18 cellular contexts compared by ENCODE assay signal in the genomic region with DNA sequence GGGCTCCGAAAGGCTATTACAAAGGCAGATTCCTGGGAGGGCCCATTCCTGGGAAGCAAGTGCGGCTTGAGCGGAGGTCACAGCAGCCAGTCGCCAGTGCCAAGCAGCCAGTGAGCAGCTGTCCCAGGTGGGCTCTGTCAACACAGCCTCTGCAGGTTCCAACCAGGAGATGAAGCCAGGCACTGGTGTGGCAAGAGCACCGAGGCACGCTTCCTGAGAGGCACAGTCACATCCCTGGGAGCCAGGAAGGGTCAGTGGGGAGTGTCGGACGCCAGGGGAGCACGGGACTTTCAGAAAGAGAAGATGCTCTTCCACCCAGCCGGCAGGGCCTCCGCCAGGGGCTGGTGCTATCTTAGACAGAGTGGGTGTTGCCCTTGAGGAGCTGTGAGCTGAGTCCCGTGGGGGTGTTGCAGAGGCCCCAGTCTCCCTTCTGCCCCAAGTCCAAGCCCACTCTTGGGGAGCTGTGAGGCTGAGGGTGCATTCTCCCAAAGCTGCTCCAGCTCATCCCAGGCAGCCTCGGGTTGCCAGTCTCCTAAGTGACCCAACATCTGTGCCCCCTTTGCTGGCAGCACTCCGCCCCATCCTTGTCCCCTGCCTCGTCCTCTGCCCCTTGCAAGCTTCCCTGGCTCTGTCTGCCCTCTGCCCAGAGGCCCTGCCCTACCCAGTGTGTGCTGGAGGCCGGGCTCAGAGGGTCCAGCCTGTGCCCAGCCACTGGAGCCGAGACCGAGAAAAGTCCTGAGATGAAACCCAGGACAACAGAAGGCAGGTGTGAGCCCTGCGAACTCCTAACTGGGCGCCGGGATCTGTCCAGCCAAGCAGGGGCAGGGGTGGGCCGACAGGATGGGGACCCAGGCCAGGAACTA. TPM values are rescaled to one million over a fixed set of nuclear protein-coding genes. Genes with fewer than 3 reads are reported as not detected.
A peak's percentile ranks its signal among the peaks of the same experiment; 100 is the strongest.
DNase-seq lines count a peak whose midpoint lies in the region; ATAC-seq, FAIRE-seq and TF ChIP-seq lines count a peak whose summit lies in the region.
"Had no signal": no experiment of that assay in that cellular context is flagged by ENCODE, and none has a peak within 500 bp of the region (broad histone marks: within the 10 kb centered on the region; RNA-seq: fewer than 3 reads in every experiment).

No MANE protein-coding gene starts in this region.

- H4K20me1 ChIP-seq in GM12878 (ENCODE audit: control insufficient read depth, insufficient read depth) (no peaks in the 10 kb centered on the region), HepG2 (ENCODE audit: insufficient read depth, low read length) (peaks cover 23% of the 10 kb centered on the region; the same call in 1 of the 2 replicates)

- H3K4me1 ChIP-seq in GM12878 (ENCODE audit: control insufficient read depth, insufficient read depth, low read length) (peaks cover 4% of the 10 kb centered on the region; the same call in 1 of the 2 replicates), HepG2 (ENCODE audit: insufficient read depth, low read length) (peaks cover 40% of the 10 kb centered on the region), thyroid gland (peaks cover 21 to 44% of the 10 kb centered on the region in 2 donors)

- RAD21 ChIA-PET in GM12878 (lab: Charles Lee; ENCODE audit: unreplicated experiment), result no interaction called here

- TF ChIP-seq POLR2A in GM12878 (IDR thresholded peaks at IDR 0.05; ENCODE audit: low read depth, low read length), result no peak; the same call in 1 of the 2 replicates
- TF ChIP-seq POLR2A in HepG2 (IDR thresholded peaks at IDR 0.05; ENCODE audit: insufficient read depth in 1 of 2, low read depth in 2 of 2, low read length in 2 of 2), result no peak
- TF ChIP-seq POLR2A in thyroid gland (IDR thresholded peaks at IDR 0.05), result no peak

- WGBS in GM12878 (ENCODE audit: insufficient coverage, insufficient replicate concordance, low lambda C conversion rate, missing lambda C conversion rate), result 85% methylated on average over 22 of the region's 22 CpGs
- WGBS in HepG2 (ENCODE audit: low lambda C conversion rate), result 99% methylated on average over 10 of the region's 22 CpGs
- 86 to 92% methylated on average over 13 to 22 of the region's 22 CpGs for WGBS in thyroid gland, 2 donors

- in situ Hi-C loops in GM13976 (cut with MboI; ENCODE audit: low sequenced_read_pairs, unreplicated experiment) (no loop called here), GM12878 (cut with MboI) (no loop called here), HepG2 (cut with HindIII; ENCODE audit: extremely low pct_ligation_motif_present, low pct_unique_long_range_greater_than_20kb) (no loop called here)

- H3K9ac ChIP-seq in GM12878 (ENCODE audit: control insufficient read depth, insufficient read depth, low read length) (no peak overlapping the region), HepG2 (ENCODE audit: insufficient read depth, low read depth, low read length) (no peak overlapping the region)
- H3K9ac ChIP-seq: GM23248 had no signal

- DNase-seq in GM13976 (ENCODE audit: low spot score) (peak; percentile 22), GM12878 (ENCODE audit: low read depth, low spot score) (no peak), HepG2 (ENCODE audit: low spot score) (no peak), thyroid gland (peak; percentile 16 to 47), Ammon's horn (ENCODE audit: low spot score) (no peak), cardiac septum (ENCODE audit: low spot score) (no peak), NCI-H1092 (lab: John Stamatoyannopoulos, UW) (no peak)
- DNase-seq: 8988T; C1 segment of cervical spinal cord; CD4-positive, alpha-beta T cell; DMS153; DMS79 treated with DMSO at 0.1 percent for 48 hours; EL; GM23248; H9 had no signal

- H3K27ac ChIP-seq in GM12878 (ENCODE audit: control insufficient read depth, insufficient read depth) (no peak overlapping the region), HepG2 (ENCODE audit: extremely low read length, insufficient read depth, low read length) (no peak overlapping the region), thyroid gland (peak overlapping the region; percentile 1 to 59 (median 31))
- H3K27ac ChIP-seq: GM23248 had no signal

- no peak overlapping the region for H3K4me3 ChIP-seq in GM12878
- no peak overlapping the region for H3K4me3 ChIP-seq in HepG2 (replicated peaks in 1 of 3; ENCODE audit: insufficient read depth in 1 of 3, low read depth in 2 of 3, low read length in 3 of 3)
- H3K4me3 ChIP-seq in thyroid gland (replicated peaks in 1 of 3), result no peak overlapping the region
- H3K4me3 ChIP-seq: GM23248 had no signal

- intact Hi-C loops in GM12878 (cut with micrococcal nuclease; ENCODE audit: unreplicated experiment), result no loop called here
- intact Hi-C loops in HepG2 (cut with micrococcal nuclease; ENCODE audit: unreplicated experiment), result no loop called here
- intact Hi-C loops in thyroid gland (cut with DNase I), result no loop called here
- intact Hi-C loops in cardiac septum (cut with DNase I), result no loop called here

- H3K79me2 ChIP-seq in GM12878 (ENCODE audit: control insufficient read depth, insufficient read depth, low read length), result peaks cover 12% of the 10 kb centered on the region
- H3K79me2 ChIP-seq in HepG2 (ENCODE audit: insufficient read depth, low read length), result peaks cover 22% of the 10 kb centered on the region

- H3K27me3 ChIP-seq in GM12878 (replicated peaks in 1 of 2; ENCODE audit: control insufficient read depth in 2 of 2, insufficient read depth in 2 of 2, low read length in 1 of 2) (no peaks in the 10 kb centered on the region), HepG2 (ENCODE audit: control insufficient read depth in 1 of 2, insufficient read depth in 2 of 2, low read length in 2 of 2) (peaks cover 0 to 6% of the 10 kb centered on the region in 2 experiments; a peak in 2 of 5 replicates), thyroid gland (no peaks in the 10 kb centered on the region)

- BruUV-seq in GM12878 (replicated peaks; lab: Mats Ljungman, UMichigan) (no TSS peak), HepG2 (replicated peaks; lab: Mats Ljungman, UMichigan) (no TSS peak)

- TF ChIP-seq EP300 in GM12878 (IDR thresholded peaks at IDR 0.05; ENCODE audit: borderline replicate concordance in 1 of 2, control insufficient read depth in 1 of 2, low read depth in 2 of 2, low read length in 2 of 2) (no peak), HepG2 (IDR thresholded peaks at IDR 0.05; ENCODE audit: low read depth in 2 of 2, low read length in 2 of 2) (no peak), HepG2 (CRISPR knock-in tag; IDR thresholded peaks at IDR 0.05; ENCODE audit: borderline replicate concordance) (no peak)

- H3K4me2 ChIP-seq in GM12878 (ENCODE audit: control insufficient read depth, insufficient read depth), result no peak overlapping the region
- H3K4me2 ChIP-seq in HepG2 (ENCODE audit: low read depth, low read length), result no peak overlapping the region

- H2AFZ ChIP-seq in GM12878 (ENCODE audit: control insufficient read depth, low read depth, low read length) (no peak overlapping the region), HepG2 (ENCODE audit: low read length) (no peak overlapping the region)
- H2AFZ ChIP-seq: GM23248 had no signal

- POLR2A ChIA-PET in GM12878 (lab: Charles Lee) (no interaction called here), HepG2 (lab: Yijun Ruan, JAX) (no interaction called here)

- H3K9me3 ChIP-seq in GM12878 (replicated peaks; ENCODE audit: control insufficient read depth, insufficient read depth, low read length) (no peaks in the 10 kb centered on the region), HepG2 (ENCODE audit: low read length) (no peaks in the 10 kb centered on the region), thyroid gland (no peaks in the 10 kb centered on the region)

- SMC1A ChIA-PET in GM12878 (lab: Charles Lee; ENCODE audit: uncharacterized antibody, unreplicated experiment), result no interaction called here

- H3K36me3 ChIP-seq in GM12878 (ENCODE audit: control insufficient read depth in 2 of 2, insufficient read depth in 2 of 2, low read length in 1 of 2), result peaks cover 0 to 10% of the 10 kb centered on the region in 2 experiments; a peak in 2 of 4 replicates
- H3K36me3 ChIP-seq in HepG2 (replicated peaks in 1 of 2; ENCODE audit: control insufficient read depth in 1 of 2, insufficient read depth in 2 of 2, low read length in 2 of 2), result peaks cover 8 to 31% of the 10 kb centered on the region in 2 experiments; a peak in 3 of 5 replicates
- peaks cover 8 to 12% of the 10 kb centered on the region in 2 donors for H3K36me3 ChIP-seq in thyroid gland

- FAIRE-seq in GM12878 (lab: Jason Lieb, UNC) (no peak), HepG2 (lab: Jason Lieb, UNC) (no peak)
- FAIRE-seq: D721Med, G401.6 had no signal

- ATAC-seq in GM12878, result 0 out of 3 replicates have a peak, but pooled peaks have one; percentile 6
- no peak for ATAC-seq in HepG2

- CTCF ChIA-PET in GM12878 (lab: Yijun Ruan, JAX), result no interaction called here
- CTCF ChIA-PET in HepG2 (lab: Yijun Ruan, JAX; ENCODE audit: low intra/inter-chr PET ratio, low total read pairs), result no interaction called here

- no peak for TF ChIP-seq CTCF in GM13976 (IDR thresholded peaks at IDR 0.05; ENCODE audit: borderline replicate concordance, control extremely low read depth, extremely low read depth, insufficient read depth, missing control alignments)
- TF ChIP-seq CTCF in GM12878 (IDR thresholded peaks at IDR 0.05 in 2 of 3, conservative IDR thresholded peaks at IDR 0.05 in 1 of 3; ENCODE audit: control insufficient read depth in 2 of 3, extremely low read depth in 1 of 3, insufficient read depth in 1 of 3, low read depth in 3 of 3, low read length in 3 of 3), result no peak
- TF ChIP-seq CTCF in HepG2 (CRISPR knock-in tag; IDR thresholded peaks at IDR 0.05), result no peak
- TF ChIP-seq CTCF in thyroid gland (IDR thresholded peaks at IDR 0.05), result no peak

- TF ChIP-seq RAD21 in GM12878 (IDR thresholded peaks at IDR 0.05; ENCODE audit: insufficient read depth, low read depth, low read length), result no peak
- no peak for TF ChIP-seq RAD21 in HepG2 (CRISPR knock-in tag; IDR thresholded peaks at IDR 0.05)

RNA-seq across cellular contexts. Expression of a gene that starts 6.6 kb away (rescaled TPM):
- total RNA-seq in GM12878 (2013; cell fraction: nucleolus; rRNA removed), result 14.4 and 16.6 TPM in 2 replicates
- total RNA-seq in GM12878 (2014; rRNA removed) (9.6 and 15.7 TPM in 2 replicates), GM12878 (2014; rRNA removed; fragmentation: Illumina TruSeq; extraction: Trizol) (3.7 and 4.3 TPM in 2 replicates), GM12878 (2021) (24.2 and 32.7 TPM in 2 replicates), HepG2 (2016; rRNA removed; fragmentation: Illumina TruSeq; extraction: Trizol) (3.3 and 6.8 TPM in 2 replicates), thyroid gland (10 to 100 TPM in 3 of 4 donors, 1 to 10 TPM in 1; 9.3 to 21.4 (median 10.9) TPM), cardiac septum (25.1 TPM)
- 5.6 TPM for polyA plus RNA-seq in GM12878 (2011; ENCODE audit: low read depth)
- polyA plus RNA-seq in GM12878 (2011; rRNA removed) (0.94 and 2.6 TPM in 2 replicates), GM12878 (2014; fragmentation: Illumina TruSeq; extraction: Trizol) (0.35 and 2.7 TPM in 2 replicates), GM12878 (2014; fragmentation: Nextera tagmentation; extraction: Ambion mirVana) (under 1 TPM; 0.05 to 0.82 TPM), GM12878 (2014; rRNA removed) (23.1 and 29.7 TPM in 2 replicates), GM12878 (2016; fragmentation: Nextera tagmentation; extraction: Ambion mirVana) (1 to 10 TPM; 6.5 to 9.3 TPM), HepG2 (2011; rRNA removed) (12.3 and 16.6 TPM in 2 replicates)
- polyA plus RNA-seq in GM12878 (2011; cell fraction: cytosol; rRNA removed), result 4.2 and 7.8 TPM in 2 replicates
- 17.7 and 29.2 TPM in 2 replicates for polyA plus RNA-seq in GM12878 (2011; cell fraction: nucleus; rRNA removed)
- 13.8 and 35.9 TPM in 2 replicates for polyA plus RNA-seq in GM12878 (2012)
- 1.0 and 3.6 TPM in 2 replicates for polyA minus RNA-seq in GM12878 (2011; rRNA and poly(A)+ RNA removed)
- polyA minus RNA-seq in GM12878 (2011; cell fraction: cytosol; rRNA and poly(A)+ RNA removed), result 4.4 and 5.0 TPM in 2 replicates
- polyA minus RNA-seq in GM12878 (2011; cell fraction: nucleus; rRNA and poly(A)+ RNA removed), result 7.3 and 20.9 TPM in 2 replicates
- total RNA-seq in HepG2 (2016; cell fraction: cytosol; rRNA removed; fragmentation: Illumina TruSeq; extraction: Trizol; ENCODE audit: low read depth), result 4.8 and 5.6 TPM in 2 replicates
- 3.5 and 7.2 TPM in 2 replicates for total RNA-seq in HepG2 (2016; cell fraction: insoluble cytoplasmic fraction; rRNA removed; fragmentation: Illumina TruSeq; extraction: Trizol)
- 8.2 and 9.8 TPM in 2 replicates for total RNA-seq in HepG2 (2016; cell fraction: membrane; rRNA removed; fragmentation: Illumina TruSeq; extraction: Trizol)
- total RNA-seq in HepG2 (2016; cell fraction: nucleus; rRNA removed; fragmentation: Illumina TruSeq; extraction: Trizol), result 5.1 and 5.7 TPM in 2 replicates
- 4.3 and 9.4 TPM in 2 replicates for polyA plus RNA-seq in HepG2 (2011; cell fraction: cytosol; rRNA removed)
- 78.3 and 112 TPM in 2 replicates for polyA plus RNA-seq in HepG2 (2011; cell fraction: nucleus; rRNA removed)
- polyA plus RNA-seq in HepG2 (2012), result 16.2 and 21.4 TPM in 2 replicates
- 15.8 and 19.4 TPM in 2 replicates for polyA plus RNA-seq in HepG2 (2016; cell fraction: cytosol; fragmentation: Illumina TruSeq; extraction: Trizol; ENCODE audit: low read depth)
- polyA plus RNA-seq in HepG2 (2016; cell fraction: insoluble cytoplasmic fraction; fragmentation: Illumina TruSeq; extraction: Trizol; ENCODE audit: low read depth), result 11.4 and 12.9 TPM in 2 replicates
- polyA plus RNA-seq in HepG2 (2016; cell fraction: membrane; fragmentation: Illumina TruSeq; extraction: Trizol; ENCODE audit: low read depth), result 21.1 and 23.4 TPM in 2 replicates
- 30.5 and 32.7 TPM in 2 replicates for polyA plus RNA-seq in HepG2 (2016; cell fraction: nucleus; fragmentation: Illumina TruSeq; extraction: Trizol; ENCODE audit: insufficient read depth, low read depth)
- polyA minus RNA-seq in HepG2 (2011; rRNA and poly(A)+ RNA removed; ENCODE audit: low replicate concordance), result 9.9 and 17.0 TPM in 2 replicates
- polyA minus RNA-seq in HepG2 (2011; cell fraction: cytosol; rRNA and poly(A)+ RNA removed), result 8.7 and 11.7 TPM in 2 replicates
- polyA minus RNA-seq in HepG2 (2011; cell fraction: nucleus; rRNA and poly(A)+ RNA removed), result 23.5 and 25.2 TPM in 2 replicates

RNA-seq across cellular contexts. Expression of a gene that starts 16.6 kb away (rescaled TPM):
- total RNA-seq in GM12878 (2013; cell fraction: nucleolus; rRNA removed), result 99.4 and 104 TPM in 2 replicates
- total RNA-seq in GM12878 (2014; rRNA removed), result 19.3 and 23.4 TPM in 2 replicates
- total RNA-seq in GM12878 (2014; rRNA removed; fragmentation: Illumina TruSeq; extraction: Trizol), result 6.4 and 9.4 TPM in 2 replicates
- total RNA-seq in GM12878 (2021), result 77.1 and 86.7 TPM in 2 replicates
- 15.2 TPM for polyA plus RNA-seq in GM12878 (2011; ENCODE audit: low read depth)
- 2.6 and 4.0 TPM in 2 replicates for polyA plus RNA-seq in GM12878 (2011; rRNA removed)
- polyA plus RNA-seq in GM12878 (2011; cell fraction: cytosol; rRNA removed), result 7.5 and 11.1 TPM in 2 replicates
- polyA plus RNA-seq in GM12878 (2011; cell fraction: nucleus; rRNA removed), result 29.8 and 52.4 TPM in 2 replicates
- 35.9 and 43.4 TPM in 2 replicates for polyA plus RNA-seq in GM12878 (2012)
- 7.9 and 12.7 TPM in 2 replicates for polyA plus RNA-seq in GM12878 (2014; fragmentation: Illumina TruSeq; extraction: Trizol)
- under 1 TPM; 0.35 to 0.77 TPM for polyA plus RNA-seq in GM12878 (2014; fragmentation: Nextera tagmentation; extraction: Ambion mirVana)
- polyA plus RNA-seq in GM12878 (2014; rRNA removed), result 24.3 and 32.9 TPM in 2 replicates
- 10 to 100 TPM; 16.6 to 17.7 TPM for polyA plus RNA-seq in GM12878 (2016; fragmentation: Nextera tagmentation; extraction: Ambion mirVana)
- 10.5 and 20.3 TPM in 2 replicates for polyA minus RNA-seq in GM12878 (2011; rRNA and poly(A)+ RNA removed)
- 16.2 and 17.4 TPM in 2 replicates for polyA minus RNA-seq in GM12878 (2011; cell fraction: cytosol; rRNA and poly(A)+ RNA removed)
- polyA minus RNA-seq in GM12878 (2011; cell fraction: nucleus; rRNA and poly(A)+ RNA removed), result 15.1 and 27.0 TPM in 2 replicates
- 11.9 and 14.8 TPM in 2 replicates for total RNA-seq in HepG2 (2016; rRNA removed; fragmentation: Illumina TruSeq; extraction: Trizol)
- 6.7 and 12.0 TPM in 2 replicates for total RNA-seq in HepG2 (2016; cell fraction: cytosol; rRNA removed; fragmentation: Illumina TruSeq; extraction: Trizol; ENCODE audit: low read depth)
- 13.0 and 13.6 TPM in 2 replicates for total RNA-seq in HepG2 (2016; cell fraction: insoluble cytoplasmic fraction; rRNA removed; fragmentation: Illumina TruSeq; extraction: Trizol)
- 14.0 and 16.7 TPM in 2 replicates for total RNA-seq in HepG2 (2016; cell fraction: membrane; rRNA removed; fragmentation: Illumina TruSeq; extraction: Trizol)
- total RNA-seq in HepG2 (2016; cell fraction: nucleus; rRNA removed; fragmentation: Illumina TruSeq; extraction: Trizol), result 17.0 and 22.2 TPM in 2 replicates
- 11.6 and 12.6 TPM in 2 replicates for polyA plus RNA-seq in HepG2 (2011; rRNA removed)
- 4.9 and 6.2 TPM in 2 replicates for polyA plus RNA-seq in HepG2 (2011; cell fraction: cytosol; rRNA removed)
- 87.1 and 98.5 TPM in 2 replicates for polyA plus RNA-seq in HepG2 (2011; cell fraction: nucleus; rRNA removed)
- polyA plus RNA-seq in HepG2 (2012), result 31.8 and 31.9 TPM in 2 replicates
- polyA plus RNA-seq in HepG2 (2016; cell fraction: cytosol; fragmentation: Illumina TruSeq; extraction: Trizol; ENCODE audit: low read depth), result 3.9 and 4.3 TPM in 2 replicates
- 22.5 and 31.3 TPM in 2 replicates for polyA plus RNA-seq in HepG2 (2016; cell fraction: insoluble cytoplasmic fraction; fragmentation: Illumina TruSeq; extraction: Trizol; ENCODE audit: low read depth)
- polyA plus RNA-seq in HepG2 (2016; cell fraction: membrane; fragmentation: Illumina TruSeq; extraction: Trizol; ENCODE audit: low read depth), result 11.4 and 11.5 TPM in 2 replicates
- polyA plus RNA-seq in HepG2 (2016; cell fraction: nucleus; fragmentation: Illumina TruSeq; extraction: Trizol; ENCODE audit: insufficient read depth, low read depth), result 54.4 and 55.4 TPM in 2 replicates
- polyA minus RNA-seq in HepG2 (2011; rRNA and poly(A)+ RNA removed; ENCODE audit: low replicate concordance), result 12.5 and 23.7 TPM in 2 replicates
- 16.2 and 19.1 TPM in 2 replicates for polyA minus RNA-seq in HepG2 (2011; cell fraction: cytosol; rRNA and poly(A)+ RNA removed)
- 26.4 and 28.5 TPM in 2 replicates for polyA minus RNA-seq in HepG2 (2011; cell fraction: nucleus; rRNA and poly(A)+ RNA removed)
- total RNA-seq in thyroid gland, result 10 to 100 TPM; 32.5 to 86.4 (median 57.6) TPM
- 45.3 TPM for total RNA-seq in cardiac septum

RNA-seq across cellular contexts. Expression of a gene that starts 51.9 kb away (rescaled TPM):
- total RNA-seq in GM12878 (2013; cell fraction: nucleolus; rRNA removed), result 0.22 and 0.35 TPM in 2 replicates
- total RNA-seq in GM12878 (2014; rRNA removed) (not detected in 2 replicates), GM12878 (2014; rRNA removed; fragmentation: Illumina TruSeq; extraction: Trizol) (not detected in 2 replicates), GM12878 (2021) (0.05 and 0.08 TPM in 2 replicates), HepG2 (2016; rRNA removed; fragmentation: Illumina TruSeq; extraction: Trizol) (not detected in 2 replicates), thyroid gland (under 1 TPM; 0.11 to 0.88 (median 0.62) TPM), cardiac septum (0.11 TPM)
- polyA plus RNA-seq in GM12878 (2011; ENCODE audit: low read depth), result not detected
- polyA plus RNA-seq in GM12878 (2011; rRNA removed) (0.01 TPM in 1 of 2 replicates, not detected in the other), GM12878 (2014; fragmentation: Illumina TruSeq; extraction: Trizol) (0.01 TPM in 1 of 2 replicates, not detected in the other), GM12878 (2014; fragmentation: Nextera tagmentation; extraction: Ambion mirVana) (not detected), GM12878 (2014; rRNA removed) (0.04 TPM in 1 of 2 replicates, not detected in the other), GM12878 (2016; fragmentation: Nextera tagmentation; extraction: Ambion mirVana) (not detected), HepG2 (2011; rRNA removed) (0.03 TPM in 2 replicates)
- 0.01 TPM in 1 of 2 replicates, not detected in the other for polyA plus RNA-seq in GM12878 (2011; cell fraction: cytosol; rRNA removed)
- polyA plus RNA-seq in GM12878 (2011; cell fraction: nucleus; rRNA removed), result 0.04 TPM in 2 replicates
- 0.06 TPM in 1 of 2 replicates, not detected in the other for polyA plus RNA-seq in GM12878 (2012)
- 0.15 TPM in 1 of 2 replicates, not detected in the other for polyA minus RNA-seq in GM12878 (2011; rRNA and poly(A)+ RNA removed)
- not detected in 2 replicates for polyA minus RNA-seq in GM12878 (2011; cell fraction: cytosol; rRNA and poly(A)+ RNA removed)
- not detected in 2 replicates for polyA minus RNA-seq in GM12878 (2011; cell fraction: nucleus; rRNA and poly(A)+ RNA removed)
- not detected in 2 replicates for total RNA-seq in HepG2 (2016; cell fraction: cytosol; rRNA removed; fragmentation: Illumina TruSeq; extraction: Trizol; ENCODE audit: low read depth)
- 0.02 TPM in 1 of 2 replicates, not detected in the other for total RNA-seq in HepG2 (2016; cell fraction: insoluble cytoplasmic fraction; rRNA removed; fragmentation: Illumina TruSeq; extraction: Trizol)
- 0.06 TPM in 1 of 2 replicates, not detected in the other for total RNA-seq in HepG2 (2016; cell fraction: membrane; rRNA removed; fragmentation: Illumina TruSeq; extraction: Trizol)
- total RNA-seq in HepG2 (2016; cell fraction: nucleus; rRNA removed; fragmentation: Illumina TruSeq; extraction: Trizol), result not detected in 2 replicates
- 0.01 and 0.03 TPM in 2 replicates for polyA plus RNA-seq in HepG2 (2011; cell fraction: cytosol; rRNA removed)
- 0.09 and 0.10 TPM in 2 replicates for polyA plus RNA-seq in HepG2 (2011; cell fraction: nucleus; rRNA removed)
- 0.07 and 0.08 TPM in 2 replicates for polyA plus RNA-seq in HepG2 (2012)
- polyA plus RNA-seq in HepG2 (2016; cell fraction: cytosol; fragmentation: Illumina TruSeq; extraction: Trizol; ENCODE audit: low read depth), result not detected in 2 replicates
- not detected in 2 replicates for polyA plus RNA-seq in HepG2 (2016; cell fraction: insoluble cytoplasmic fraction; fragmentation: Illumina TruSeq; extraction: Trizol; ENCODE audit: low read depth)
- not detected in 2 replicates for polyA plus RNA-seq in HepG2 (2016; cell fraction: membrane; fragmentation: Illumina TruSeq; extraction: Trizol; ENCODE audit: low read depth)
- polyA plus RNA-seq in HepG2 (2016; cell fraction: nucleus; fragmentation: Illumina TruSeq; extraction: Trizol; ENCODE audit: insufficient read depth, low read depth), result 0.15 TPM in 1 of 2 replicates, not detected in the other
- polyA minus RNA-seq in HepG2 (2011; rRNA and poly(A)+ RNA removed; ENCODE audit: low replicate concordance), result 0.24 TPM in 1 of 2 replicates, not detected in the other
- polyA minus RNA-seq in HepG2 (2011; cell fraction: cytosol; rRNA and poly(A)+ RNA removed), result not detected in 2 replicates
- polyA minus RNA-seq in HepG2 (2011; cell fraction: nucleus; rRNA and poly(A)+ RNA removed), result not detected in 2 replicates
- total RNA-seq: GM23248, HT-29 had no signal
- polyA plus RNA-seq: GM23248 had no signal

Comparison
In these comparisons a context has a peak if more than half of its experiments do, and no peak if none do; other contexts are left out.
1. DNase-seq: peak in GM13976 (single experiment) and thyroid gland (2 of 2); none in GM12878 (single experiment), HepG2 (single experiment), Ammon's horn (single experiment), cardiac septum (single experiment) and NCI-H1092 (single experiment).
2. H3K27ac ChIP-seq: peak in thyroid gland (3 of 3); none in GM12878 (single experiment) and HepG2 (single experiment).